ENCODE assay signal across 28 cellular contexts in genomic region chr14:48709277-48709785, GRCh38.
"Had no signal": no experiment of that assay in that cellular context is flagged by ENCODE, and none has a peak within 500 bp of the region (broad histone marks: within the 10 kb centered on the region; RNA-seq: fewer than 3 reads in every experiment).

No MANE protein-coding gene starts in this region.

- H3K27me3 ChIP-seq: cardiac muscle cell had no signal

- ATAC-seq: activated CD8-positive, alpha-beta memory T cell treated with anti-CD3 and anti-CD28 coated beads, Interleukin-2, amount 10 ng/mL, durations not matched to agents 7 days and 5 days; activated CD8-positive, alpha-beta T cell treated with anti-CD3 and anti-CD28 coated beads, Interleukin-2, amount 10 ng/mL, durations not matched to agents 7 days and 5 days; activated naive CD8-positive, alpha-beta T cell treated with anti-CD3 and anti-CD28 coated beads, Interleukin-2, amount 50 U/mL, for 24 hours; T-cell had no signal

- DNase-seq: activated B cell treated with CpG ODN at 0.5 μM for 24 hours; activated CD4-positive, alpha-beta memory T cell treated with anti-CD3 and anti-CD28 coated beads, Interleukin-2, amount 10 ng/mL, durations not matched to agents 7 days and 5 days; activated CD4-positive, alpha-beta T cell treated with anti-CD3 and anti-CD28 coated beads for 4 hours; activated CD4-positive, alpha-beta T cell treated with anti-CD3 and anti-CD28 coated beads, Interleukin-2, amount 10 ng/mL, durations not matched to agents 24 days and 14 days; activated CD4-positive, alpha-beta T cell treated with anti-CD3 and anti-CD28 coated beads, Interleukin-2, amount 50 U/mL, for 1 hour; activated CD4-positive, alpha-beta T cell treated with anti-CD3 and anti-CD28 coated beads, Interleukin-2, amount 50 U/mL, for 4 hours; activated CD4-positive, CD25-positive, alpha-beta regulatory T cell treated with anti-CD3 and anti-CD28 coated beads, Interleukin-2, amount 50 U/mL, for 72 hours; activated CD8-positive, alpha-beta memory T cell treated with anti-CD3 and anti-CD28 coated beads for 24 hours; activated CD8-positive, alpha-beta memory T cell treated with anti-CD3 and anti-CD28 coated beads, Interleukin-2, amount 10 ng/mL, durations not matched to agents 7 days and 5 days; activated CD8-positive, alpha-beta memory T cell treated with anti-CD3 and anti-CD28 coated beads, Interleukin-2, amount 50 U/mL, for 48 hours; activated CD8-positive, alpha-beta T cell treated with anti-CD3 and anti-CD28 coated beads, Interleukin-2, amount 10 ng/mL, durations not matched to agents 7 days and 5 days; activated effector memory CD4-positive, alpha-beta T cell treated with Interleukin-2 at 50 U/mL for 16 hours; activated gamma-delta T cell; activated naive CD4-positive, alpha-beta T cell treated with anti-CD3 and anti-CD28 coated beads, Interleukin-2, amount 10 ng/mL, durations not matched to agents 7 days and 5 days; activated naive CD4-positive, alpha-beta T cell treated with Interleukin-2 at 50 U/mL for 16 hours; activated naive CD8-positive, alpha-beta T cell treated with anti-CD3 and anti-CD28 coated beads, Interleukin-2, amount 10 ng/mL, durations not matched to agents 7 days and 5 days; activated naive CD8-positive, alpha-beta T cell treated with anti-CD3 and anti-CD28 coated beads, Interleukin-2, amount 50 U/mL, for 24 hours; activated T-cell treated with anti-CD3 and anti-CD28 coated beads, Interleukin-2, amount 50 U/mL, for 24 hours; activated T-cell treated with anti-CD3 and anti-CD28 coated beads, Interleukin-2, amount 50 U/mL, for 48 hours; amniotic stem cell; aorta; caudate nucleus; cerebellar nuclear complex; T-cell; T-helper 2 cell; T-helper 9 cell had no signal

- H3K27ac ChIP-seq: cardiac muscle cell, VCaP had no signal

- H3K36me3 ChIP-seq: cardiac muscle cell had no signal

- H3K4me3 ChIP-seq: cardiac muscle cell had no signal
